24 cellular contexts compared by ENCODE assay signal in the genomic region with DNA sequence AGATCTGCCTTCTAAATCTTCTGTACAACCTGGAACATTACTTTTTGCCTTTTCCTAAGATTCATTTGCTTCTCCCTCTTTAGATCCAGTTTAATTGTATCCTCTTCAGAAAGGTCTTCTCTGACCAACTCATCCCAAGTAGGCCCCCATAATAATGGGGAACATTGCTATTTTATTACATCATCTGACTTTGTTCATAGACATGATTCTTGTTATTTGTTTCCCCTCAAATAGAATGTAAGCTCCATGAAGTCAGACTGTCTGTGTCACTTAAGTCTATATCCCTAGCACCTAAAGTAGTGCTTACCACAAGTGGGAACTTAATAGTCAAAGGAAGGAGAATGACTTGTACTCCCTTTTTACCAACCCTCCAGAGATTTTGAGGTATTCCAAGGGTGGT. TPM values are rescaled to one million over a fixed set of nuclear protein-coding genes. Genes with fewer than 3 reads are reported as not detected.
DNase-seq lines count a peak whose midpoint lies in the region; ATAC-seq and TF ChIP-seq lines count a peak whose summit lies in the region.
"Had no signal": no experiment of that assay in that cellular context is flagged by ENCODE, and none has a peak within 500 bp of the region (broad histone marks: within the 10 kb centered on the region; RNA-seq: fewer than 3 reads in every experiment).

No MANE protein-coding gene starts in this region.

- peaks cover 32% of the 10 kb centered on the region for H3K36me3 Mint-ChIP-seq in T-helper 1 cell treated with Interleukin-12 subunit alpha and Interleukin-12 subunit beta and Interleukin-4 antibody, amounts not matched to agents 30 μg/mL and 1 μg/mL, for 36 hours (ENCODE audit: low read depth)
- peaks cover 72% of the 10 kb centered on the region for H3K36me3 Mint-ChIP-seq in stimulated activated naive CD8-positive, alpha-beta T cell treated with anti-CD3 and anti-CD28 coated beads, Interleukin-15, Interleukin-2, amounts not matched to agents 100 ng/mL and 50 ng/mL, for 24 hours (ENCODE audit: low read depth)
- H3K36me3 Mint-ChIP-seq in chondrocyte (ENCODE audit: low read depth) = peaks cover 20% of the 10 kb centered on the region

- no peak for DNase-seq in T-helper 1 cell
- DNase-seq in stimulated activated naive CD8-positive, alpha-beta T cell treated with anti-CD3 and anti-CD28 coated beads, Interleukin-15, amount 100 ng/mL, for 72 hours = no peak
- DNase-seq in chondrocyte (ENCODE audit: low spot score) = no peak
- DNase-seq in kidney glomerular epithelial cell (lab: John Stamatoyannopoulos, UW) = no peak
- no peak for DNase-seq in NCI-H446 treated with DMSO at 0.1 percent for 48 hours (lab: John Stamatoyannopoulos, UW)
- DNase-seq: ACHN; CD4-positive, alpha-beta T cell; COR-L47; DND-41; GM23248; HCEC 1CT; KG1; MV-4-11; NCI-H1105 treated with DMSO at 0.1 percent for 48 hours; NCI-H2081; NCI-H2171; NCI-H345; NCI-H524 treated with DMSO at 0.1 percent for 48 hours; NCI-H82; OCI-M1 had no signal

- no peak overlapping the region for H3K4me3 Mint-ChIP-seq in T-helper 1 cell treated with Interleukin-12 subunit alpha and Interleukin-12 subunit beta and Interleukin-4 antibody, amounts not matched to agents 30 μg/mL and 1 μg/mL, for 36 hours
- no peak overlapping the region for H3K4me3 Mint-ChIP-seq in stimulated activated naive CD8-positive, alpha-beta T cell treated with anti-CD3 and anti-CD28 coated beads, Interleukin-15, Interleukin-2, amounts not matched to agents 100 ng/mL and 50 ng/mL, for 24 hours
- H3K4me3 Mint-ChIP-seq in stimulated activated naive CD8-positive, alpha-beta T cell treated with anti-CD3 and anti-CD28 coated beads, Interleukin-15, amount 100 ng/mL, for 72 hours = no peak overlapping the region
- no peak overlapping the region for H3K4me3 Mint-ChIP-seq in chondrocyte (ENCODE audit: unreplicated experiment)
- H3K4me3 Mint-ChIP-seq: CD4-positive, alpha-beta T cell had no signal

- no peak for ATAC-seq in stimulated activated naive CD8-positive, alpha-beta T cell treated with anti-CD3 and anti-CD28 coated beads, Interleukin-15, amount 100 ng/mL, for 72 hours
- no peak for ATAC-seq in HG02884 (IDR thresholded peaks at IDR 0.05; ENCODE audit: unreplicated experiment)
- ATAC-seq: Right ventricle myocardium inferior had no signal

- H3K9me3 Mint-ChIP-seq in T-helper 1 cell treated with Interleukin-12 subunit alpha and Interleukin-12 subunit beta and Interleukin-4 antibody, amounts not matched to agents 30 μg/mL and 1 μg/mL, for 36 hours = no peaks in the 10 kb centered on the region
- no peaks in the 10 kb centered on the region for H3K9me3 Mint-ChIP-seq in stimulated activated naive CD8-positive, alpha-beta T cell treated with anti-CD3 and anti-CD28 coated beads, Interleukin-15, Interleukin-2, amounts not matched to agents 100 ng/mL and 50 ng/mL, for 24 hours
- no peaks in the 10 kb centered on the region for H3K9me3 Mint-ChIP-seq in stimulated activated naive CD8-positive, alpha-beta T cell treated with anti-CD3 and anti-CD28 coated beads, Interleukin-15, amount 100 ng/mL, for 72 hours
- no peaks in the 10 kb centered on the region for H3K9me3 Mint-ChIP-seq in chondrocyte (ENCODE audit: low read depth)
- H3K9me3 Mint-ChIP-seq: CD4-positive, alpha-beta T cell had no signal

- no peaks in the 10 kb centered on the region for H3K27me3 Mint-ChIP-seq in T-helper 1 cell treated with Interleukin-12 subunit alpha and Interleukin-12 subunit beta and Interleukin-4 antibody, amounts not matched to agents 30 μg/mL and 1 μg/mL, for 36 hours (ENCODE audit: low read depth)
- H3K27me3 Mint-ChIP-seq in stimulated activated naive CD8-positive, alpha-beta T cell treated with anti-CD3 and anti-CD28 coated beads, Interleukin-15, Interleukin-2, amounts not matched to agents 100 ng/mL and 50 ng/mL, for 24 hours = no peaks in the 10 kb centered on the region
- H3K27me3 Mint-ChIP-seq in stimulated activated naive CD8-positive, alpha-beta T cell treated with anti-CD3 and anti-CD28 coated beads, Interleukin-15, amount 100 ng/mL, for 72 hours = no peaks in the 10 kb centered on the region
- H3K27me3 Mint-ChIP-seq in chondrocyte (ENCODE audit: low read depth) = no peaks in the 10 kb centered on the region
- H3K27me3 Mint-ChIP-seq: CD4-positive, alpha-beta T cell had no signal

- peak overlapping the region; percentile 50 for H3K27ac Mint-ChIP-seq in T-helper 1 cell treated with Interleukin-12 subunit alpha and Interleukin-12 subunit beta and Interleukin-4 antibody, amounts not matched to agents 30 μg/mL and 1 μg/mL, for 36 hours
- peak overlapping the region; percentile 2 for H3K27ac Mint-ChIP-seq in stimulated activated naive CD8-positive, alpha-beta T cell treated with anti-CD3 and anti-CD28 coated beads, Interleukin-15, Interleukin-2, amounts not matched to agents 100 ng/mL and 50 ng/mL, for 24 hours
- peak overlapping the region in 1 of 2 donors; percentile 48 for H3K27ac Mint-ChIP-seq in stimulated activated naive CD8-positive, alpha-beta T cell treated with anti-CD3 and anti-CD28 coated beads, Interleukin-15, amount 100 ng/mL, for 72 hours
- H3K27ac Mint-ChIP-seq in chondrocyte (ENCODE audit: unreplicated experiment) = peak overlapping the region; percentile 13

- peaks cover 23% of the 10 kb centered on the region for H3K4me1 Mint-ChIP-seq in T-helper 1 cell treated with Interleukin-12 subunit alpha and Interleukin-12 subunit beta and Interleukin-4 antibody, amounts not matched to agents 30 μg/mL and 1 μg/mL, for 36 hours (ENCODE audit: low read depth)
- peaks cover 29% of the 10 kb centered on the region for H3K4me1 Mint-ChIP-seq in stimulated activated naive CD8-positive, alpha-beta T cell treated with anti-CD3 and anti-CD28 coated beads, Interleukin-15, Interleukin-2, amounts not matched to agents 100 ng/mL and 50 ng/mL, for 24 hours (ENCODE audit: low read depth)
- H3K4me1 Mint-ChIP-seq in stimulated activated naive CD8-positive, alpha-beta T cell treated with anti-CD3 and anti-CD28 coated beads, Interleukin-15, amount 100 ng/mL, for 72 hours = peaks cover 31% of the 10 kb centered on the region
- H3K4me1 Mint-ChIP-seq in chondrocyte (ENCODE audit: low read depth) = peaks cover 31% of the 10 kb centered on the region

- TF ChIP-seq CTCF in chondrocyte (IDR thresholded peaks at IDR 0.05) = no peak

RNA-seq across cellular contexts. Expression of gene LUC7L2, which starts 37.5 kb away (rescaled TPM):
- total RNA-seq in chondrocyte = 74.3 to 95.7 TPM (median 78.4 TPM) in 3 replicates

RNA-seq across cellular contexts. Expression of gene FMC1, which starts 56.1 kb away (rescaled TPM):
- 6.2 to 9.1 TPM (median 8.9 TPM) in 3 replicates for total RNA-seq in chondrocyte
